ENCODE assay signal across 12 cellular contexts in genomic region chr11:75872887-75873416, GRCh38. TPM values are rescaled to one million over a fixed set of nuclear protein-coding genes. Genes with fewer than 3 reads are reported as not detected.
DNase-seq lines count a peak whose midpoint lies in the region; ATAC-seq, FAIRE-seq and TF ChIP-seq lines count a peak whose summit lies in the region.
"Had no signal": no experiment of that assay in that cellular context is flagged by ENCODE, and none has a peak within 500 bp of the region (broad histone marks: within the 10 kb centered on the region; RNA-seq: fewer than 3 reads in every experiment).

No MANE protein-coding gene starts in this region.

- H3K4me3 Mint-ChIP-seq in endodermal cell: no peak overlapping the region

- no peak overlapping the region for H3K9ac ChIP-seq in endodermal cell (ENCODE audit: extremely low read depth, low read length, poor library complexity, severe bottlenecking)

- peak; percentile 46 for DNase-seq in GM12865 (ENCODE audit: low read depth)
- DNase-seq in endodermal cell: no peak
- no peak for DNase-seq in SKM-1 (lab: John Stamatoyannopoulos, UW; ENCODE audit: unreplicated experiment)
- no peak for DNase-seq in T-helper 9 cell
- no peak for DNase-seq in GM12891 (ENCODE audit: insufficient read length, low spot score)
- DNase-seq in stimulated activated naive CD4-positive, alpha-beta T cell (lab: John Stamatoyannopoulos, UW): no peak
- DNase-seq: activated effector memory CD4-positive, alpha-beta T cell treated with anti-CD3 and anti-CD28 coated beads, Interleukin-2, amount 50 U/mL, for 16 hours; NCI-H1048; T1000 had no signal

- H3K27ac ChIP-seq in endodermal cell (ENCODE audit: low read depth, low read length): no peak overlapping the region
- H3K27ac ChIP-seq: coronary artery had no signal

- peaks cover 2% of the 10 kb centered on the region for H3K36me3 Mint-ChIP-seq in endodermal cell (ENCODE audit: low read depth)

- ATAC-seq in GM19395 (IDR thresholded peaks at IDR 0.05; ENCODE audit: unreplicated experiment) (peak; percentile 28), HG03342 (IDR thresholded peaks at IDR 0.05; ENCODE audit: unreplicated experiment) (peak; percentile 50)

- H3K9me3 ChIP-seq in endodermal cell (ENCODE audit: control insufficient read depth, low read length): no peaks in the 10 kb centered on the region

- H3K4me3 ChIP-seq in GM12865 (ENCODE audit: low read depth, low read length) (peak overlapping the region; percentile 17), endodermal cell (ENCODE audit: low read length) (no peak overlapping the region)
- H3K4me3 ChIP-seq: coronary artery had no signal

- H3K4me1 Mint-ChIP-seq in endodermal cell: peaks cover 39% of the 10 kb centered on the region

- no peaks in the 10 kb centered on the region for H3K27me3 Mint-ChIP-seq in endodermal cell (ENCODE audit: insufficient read depth)

- FAIRE-seq in GM12891 (lab: Jason Lieb, UNC): no peak

- H3K27me3 ChIP-seq in endodermal cell (ENCODE audit: control insufficient read depth, insufficient read depth, low read length, poor library complexity, severe bottlenecking): no peaks in the 10 kb centered on the region

- peaks cover 18% of the 10 kb centered on the region for H3K4me1 ChIP-seq in endodermal cell (ENCODE audit: control insufficient read depth, insufficient read depth, low read length)

- H3K9me3 Mint-ChIP-seq in endodermal cell: peaks cover 2% of the 10 kb centered on the region

- TF ChIP-seq CTCF in GM12865 (IDR thresholded peaks at IDR 0.05; ENCODE audit: insufficient read depth, low read depth, low read length, missing control alignments) (no peak), endodermal cell (conservative IDR thresholded peaks at IDR 0.05) (no peak)

- no peak for TF ChIP-seq POLR2A in GM12891 (IDR thresholded peaks at IDR 0.05; ENCODE audit: low read depth, low read length)

- 67 to 72% methylated on average over 3 to 5 of the region's 5 CpGs for WGBS in endodermal cell (ENCODE audit: insufficient coverage in 1 of 2, insufficient read length in 1 of 2), 2 experiments

- H3K36me3 ChIP-seq in endodermal cell (ENCODE audit: control insufficient read depth, insufficient read depth, low read length): no peaks in the 10 kb centered on the region

- peak overlapping the region; percentile 11 for H3K27ac Mint-ChIP-seq in endodermal cell

TF ChIP-seq in GM12891, 5 proteins besides CTCF, POLR2A, EP300 and RAD21:
- no peak for TF ChIP-seq POU2F2 (IDR thresholded peaks at IDR 0.05; ENCODE audit: low read depth, low read length)
- TF ChIP-seq SPI1 (IDR thresholded peaks at IDR 0.05; ENCODE audit: low read depth, low read length): no peak
- no peak for TF ChIP-seq POLR2AphosphoS5 (IDR thresholded peaks at IDR 0.05; ENCODE audit: low read depth, low read length)
- no peak for TF ChIP-seq TAF1 (IDR thresholded peaks at IDR 0.05; ENCODE audit: low read depth, low read length)
- no peak for TF ChIP-seq PAX5 (IDR thresholded peaks at IDR 0.05; ENCODE audit: insufficient read depth, low read length, severe bottlenecking)
TF ChIP-seq in GM12891: peak in this region for 0.

RNA-seq across cellular contexts. Expression of gene UVRAG, which starts 57.9 kb away (rescaled TPM):
- total RNA-seq in endodermal cell: 10 to 100 TPM; 19.7 to 34.9 TPM
- polyA plus RNA-seq in endodermal cell (2013, experiment 1 of 2): 18.4 TPM
- polyA plus RNA-seq in endodermal cell (2013, experiment 2 of 2): 16.8 TPM
- polyA plus RNA-seq in GM12891 (2012; ENCODE audit: low read depth, missing spikeins): 26.7 TPM
